8 cellular contexts compared by ENCODE assay signal in the genomic region with DNA sequence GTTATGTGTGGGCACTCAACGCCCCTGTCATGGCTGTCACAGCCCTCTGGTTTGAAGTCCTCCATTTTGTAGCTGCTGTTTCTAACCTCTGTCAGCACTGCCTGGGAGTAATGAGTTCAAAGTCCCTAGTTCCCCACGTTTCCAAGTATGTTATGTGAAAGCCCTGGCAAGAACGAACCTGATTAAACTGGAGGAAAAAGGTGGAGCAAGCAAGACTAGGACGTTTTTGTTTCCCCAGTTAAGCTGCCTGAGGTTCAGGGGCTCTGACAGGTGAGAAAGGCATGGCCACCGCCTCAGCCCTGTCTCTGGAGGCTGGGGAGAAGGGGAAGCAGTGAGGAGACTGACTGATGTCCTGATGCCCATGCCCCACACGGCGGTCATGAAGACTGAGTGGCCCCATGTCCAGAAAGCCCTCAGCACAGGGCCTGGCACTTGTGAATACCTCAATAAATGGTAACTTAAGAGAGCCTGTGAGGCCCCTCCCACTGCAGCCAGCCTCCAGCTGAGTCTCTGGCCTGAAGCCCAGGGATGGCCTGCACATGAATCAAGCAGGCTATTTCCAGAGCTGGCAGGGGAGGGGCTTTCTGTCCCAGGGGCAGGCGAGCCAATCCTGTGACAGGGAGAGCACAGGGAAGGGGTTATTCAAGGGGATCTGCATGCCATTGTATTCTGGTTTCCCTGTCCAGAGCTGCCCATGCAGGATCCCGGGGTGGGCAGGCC.
A peak's percentile ranks its signal among the peaks of the same experiment; 100 is the strongest.
DNase-seq lines count a peak whose midpoint lies in the region; ATAC-seq and TF ChIP-seq lines count a peak whose summit lies in the region.

No MANE protein-coding gene starts in this region.

- no peak overlapping the region for H3K4me3 ChIP-seq in AG10803 (ENCODE audit: low read length)
- H3K4me3 ChIP-seq in left ventricle myocardium inferior, result peak overlapping the region; percentile 12

- peaks cover 12% of the 10 kb centered on the region for H3K36me3 ChIP-seq in left ventricle myocardium inferior

- H3K27ac ChIP-seq in angular gyrus (ENCODE audit: low read depth, low read length) (peak overlapping the region; percentile 62), left ventricle myocardium inferior (replicated peaks) (peak overlapping the region; percentile 92)

- peaks cover 85% of the 10 kb centered on the region for H3K4me1 ChIP-seq in left ventricle myocardium inferior

- no peaks in the 10 kb centered on the region for H3K9me3 ChIP-seq in left ventricle myocardium inferior (replicated peaks)

- ATAC-seq in HG02885 (IDR thresholded peaks at IDR 0.05; ENCODE audit: poor library complexity, unreplicated experiment), result no peak
- no peak for ATAC-seq in stimulated activated naive CD8-positive, alpha-beta T cell treated with anti-CD3 and anti-CD28 coated beads, Interleukin-15, Interleukin-2, amounts not matched to agents 100 U/mL and 50 U/mL, for 24 hours

- DNase-seq in AG10803 (ENCODE audit: low read depth) (peak; percentile 88), NCI-H1092 treated with DMSO at 0.1 percent for 48 hours (lab: John Stamatoyannopoulos, UW) (peak; percentile 79), left ventricle myocardium inferior (peak; percentile 92), putamen (ENCODE audit: low spot score) (peak; percentile 94)
- no peak for DNase-seq in stimulated activated naive CD8-positive, alpha-beta T cell treated with anti-CD3 and anti-CD28 coated beads, Interleukin-15, Interleukin-2, amounts not matched to agents 100 U/mL and 50 U/mL, for 24 hours
- DNase-seq in activated effector memory CD4-positive, alpha-beta T cell treated with anti-CD3 and anti-CD28 coated beads, Interleukin-2, amount 50 U/mL, for 16 hours, result no peak

- no peaks in the 10 kb centered on the region for H3K27me3 ChIP-seq in left ventricle myocardium inferior (ENCODE audit: low read depth)

- TF ChIP-seq CTCF in AG10803 (conservative IDR thresholded peaks at IDR 0.05; ENCODE audit: low read length) (no peak), left ventricle myocardium inferior (IDR thresholded peaks at IDR 0.05; ENCODE audit: borderline replicate concordance) (no peak)

- intact Hi-C loops in left ventricle myocardium inferior (cut with micrococcal nuclease), result loop anchor here (5.0 kb wide), 1 partner anchor 111 kb away; no protein-coding TSS in a partner anchor

Comparison
In these comparisons a context has a peak if more than half of its experiments do, and no peak if none do; other contexts are left out.
1. DNase-seq: peak in AG10803 (single experiment), NCI-H1092 treated with DMSO at 0.1 percent for 48 hours (single experiment), left ventricle myocardium inferior (single experiment) and putamen (single experiment); none in stimulated activated naive CD8-positive, alpha-beta T cell treated with anti-CD3 and anti-CD28 coated beads, Interleukin-15, Interleukin-2, amounts not matched to agents 100 U/mL and 50 U/mL, for 24 hours (single experiment) and activated effector memory CD4-positive, alpha-beta T cell treated with anti-CD3 and anti-CD28 coated beads, Interleukin-2, amount 50 U/mL, for 16 hours (single experiment).